21 cellular contexts compared by ENCODE assay signal in the genomic region with DNA sequence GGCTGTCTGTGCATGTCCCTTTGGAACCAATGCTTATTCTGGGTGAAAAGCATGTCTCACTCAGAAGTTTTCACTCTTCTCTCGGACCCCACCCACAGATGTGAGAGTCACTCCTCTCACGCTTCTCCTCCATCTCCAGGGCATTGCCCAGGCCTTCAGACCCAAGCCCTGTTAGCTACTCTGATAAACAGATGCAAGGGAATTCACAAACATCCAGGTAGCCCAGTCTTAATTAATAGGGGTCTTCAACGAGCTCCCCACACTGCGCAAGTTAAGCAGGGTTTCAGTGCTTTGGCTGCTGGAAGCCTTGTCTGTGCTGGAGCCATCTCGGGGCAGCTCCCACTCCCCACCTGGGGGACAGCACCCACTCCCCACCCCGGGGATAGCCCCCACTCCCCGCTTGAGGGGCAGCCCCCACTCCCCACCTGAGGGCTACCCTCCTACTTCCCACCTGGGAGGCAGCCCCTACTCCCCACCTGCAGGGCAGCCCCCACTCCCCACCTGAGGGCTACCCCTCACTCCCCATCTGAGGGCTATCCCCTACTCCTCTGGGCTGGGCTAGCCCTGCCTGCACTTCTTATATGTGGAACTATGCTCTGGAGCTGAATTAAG. TPM values are rescaled to one million over a fixed set of nuclear protein-coding genes. Genes with fewer than 3 reads are reported as not detected.
DNase-seq lines count a peak whose midpoint lies in the region; ATAC-seq and TF ChIP-seq lines count a peak whose summit lies in the region.
"Had no signal": no experiment of that assay in that cellular context is flagged by ENCODE, and none has a peak within 500 bp of the region (broad histone marks: within the 10 kb centered on the region; RNA-seq: fewer than 3 reads in every experiment).

No MANE protein-coding gene starts in this region.

- intact Hi-C loops in left ventricle myocardium inferior (cut with micrococcal nuclease): no loop called here
- intact Hi-C loops in cardiac septum (cut with DNase I): loop anchor here (5.0 kb wide), 1 partner anchor 92 kb away; no protein-coding TSS in a partner anchor
- intact Hi-C loops in esophagus squamous epithelium (cut with DNase I): no loop called here

- H3K4me2 ChIP-seq in osteoblast (ENCODE audit: insufficient read depth, low read length): no peak overlapping the region

- H3K27ac ChIP-seq in left ventricle myocardium inferior (replicated peaks) (peak overlapping the region; percentile 93), esophagus squamous epithelium (peak overlapping the region in 3 of 4 donors; percentile 4 to 85 (median 78)), osteoblast (ENCODE audit: low read depth, low read length) (peak overlapping the region; percentile 91), upper lobe of left lung (peak overlapping the region; percentile 11 to 91 (median 84)), tibial nerve (peak overlapping the region in 2 of 4 donors; percentile 22 to 83)

- H3K9me3 ChIP-seq in left ventricle myocardium inferior (replicated peaks) (no peaks in the 10 kb centered on the region), esophagus squamous epithelium (no peaks in the 10 kb centered on the region), osteoblast (ENCODE audit: low read depth, low read length) (no peaks in the 10 kb centered on the region), upper lobe of left lung (no peaks in the 10 kb centered on the region), tibial nerve (no peaks in the 10 kb centered on the region)

- DNase-seq in left ventricle myocardium inferior: no peak
- no peak for DNase-seq in cardiac septum (ENCODE audit: low spot score)
- no peak for DNase-seq in esophagus squamous epithelium (lab: John Stamatoyannopoulos, UW)
- DNase-seq in osteoblast (ENCODE audit: insufficient read length, low spot score, missing footprints): no peak
- DNase-seq in upper lobe of left lung: peak in 1 of 2 donors; percentile 52
- no peak for DNase-seq in tibial nerve (ENCODE audit: low spot score in 2 of 2)
- no peak for DNase-seq in NCI-H187 treated with DMSO at 0.1 percent for 48 hours (lab: John Stamatoyannopoulos, UW)
- DNase-seq: aorta; cerebellar nuclear complex; COR-L47; hippocampal formation; Kasumi-1; natural killer cell; NCI-H1092; NCI-H2081; stimulated activated CD4-positive, alpha-beta T cell treated with anti-CD3 and anti-CD28 coated beads, Interleukin-4, amount 100 ng/mL, for 1 hour; SW 1271 had no signal

- no peaks in the 10 kb centered on the region for H3K79me2 ChIP-seq in osteoblast (ENCODE audit: insufficient read depth, low read length)

- H2AFZ ChIP-seq in osteoblast (ENCODE audit: low read length): no peak overlapping the region

- H4K20me1 ChIP-seq in osteoblast (ENCODE audit: insufficient read depth, low read length): no peaks in the 10 kb centered on the region

- WGBS in esophagus squamous epithelium, 2 donors: 89 to 90% methylated on average over 2 to 7 of the region's 7 CpGs
- WGBS in upper lobe of left lung, 2 donors: 91 to 96% methylated on average over 6 of the region's 7 CpGs
- 87 to 91% methylated on average over 6 to 7 of the region's 7 CpGs for WGBS in tibial nerve, 2 donors

- TF ChIP-seq EP300 in upper lobe of left lung (IDR thresholded peaks at IDR 0.05): no peak
- TF ChIP-seq EP300 in tibial nerve (IDR thresholded peaks at IDR 0.05): no peak

- ATAC-seq in upper lobe of left lung (ENCODE audit: low FRiP score in 2 of 2) (no peak), HG03135 (IDR thresholded peaks at IDR 0.05; ENCODE audit: unreplicated experiment) (no peak)
- ATAC-seq: HCT116, natural killer cell had no signal

- no peaks in the 10 kb centered on the region for H3K36me3 ChIP-seq in left ventricle myocardium inferior
- no peaks in the 10 kb centered on the region for H3K36me3 ChIP-seq in esophagus squamous epithelium
- no peaks in the 10 kb centered on the region for H3K36me3 ChIP-seq in osteoblast (ENCODE audit: insufficient read depth, low read length)
- H3K36me3 ChIP-seq in upper lobe of left lung: no peaks in the 10 kb centered on the region
- peaks cover 0 to 3% (median 0%) of the 10 kb centered on the region in 3 donors for H3K36me3 ChIP-seq in tibial nerve

- TF ChIP-seq POLR2A in esophagus squamous epithelium (IDR thresholded peaks at IDR 0.05) (no peak), upper lobe of left lung (IDR thresholded peaks at IDR 0.05) (no peak), tibial nerve (IDR thresholded peaks at IDR 0.05) (no peak)

- H3K4me1 ChIP-seq in left ventricle myocardium inferior: peaks cover 69% of the 10 kb centered on the region
- peaks cover 0 to 12% (median 9%) of the 10 kb centered on the region in 3 donors for H3K4me1 ChIP-seq in esophagus squamous epithelium
- H3K4me1 ChIP-seq in osteoblast (ENCODE audit: insufficient read depth, low read length): peaks cover 30% of the 10 kb centered on the region
- peaks cover 22 to 34% (median 27%) of the 10 kb centered on the region in 4 donors for H3K4me1 ChIP-seq in upper lobe of left lung
- H3K4me1 ChIP-seq in tibial nerve: peaks cover 0 to 18% (median 2%) of the 10 kb centered on the region in 4 donors

- H3K27me3 ChIP-seq in left ventricle myocardium inferior (ENCODE audit: low read depth): no peaks in the 10 kb centered on the region
- no peaks in the 10 kb centered on the region for H3K27me3 ChIP-seq in esophagus squamous epithelium
- H3K27me3 ChIP-seq in osteoblast (ENCODE audit: insufficient read depth, low read length): no peaks in the 10 kb centered on the region
- no peaks in the 10 kb centered on the region for H3K27me3 ChIP-seq in upper lobe of left lung
- H3K27me3 ChIP-seq in tibial nerve: no peaks in the 10 kb centered on the region

- H3K4me3 ChIP-seq in left ventricle myocardium inferior: no peak overlapping the region
- no peak overlapping the region for H3K4me3 ChIP-seq in esophagus squamous epithelium
- H3K4me3 ChIP-seq in osteoblast (ENCODE audit: insufficient read depth, low read length): no peak overlapping the region
- no peak overlapping the region for H3K4me3 ChIP-seq in upper lobe of left lung
- H3K4me3 ChIP-seq in tibial nerve: no peak overlapping the region
- H3K4me3 ChIP-seq: smooth muscle cell had no signal

- TF ChIP-seq CTCF in left ventricle myocardium inferior (IDR thresholded peaks at IDR 0.05; ENCODE audit: borderline replicate concordance) (no peak), esophagus squamous epithelium (IDR thresholded peaks at IDR 0.05) (no peak), osteoblast (IDR thresholded peaks at IDR 0.05; ENCODE audit: extremely low read depth, low read depth, low read length) (no peak), upper lobe of left lung (IDR thresholded peaks at IDR 0.05) (no peak), tibial nerve (IDR thresholded peaks at IDR 0.05) (no peak)

RNA-seq across cellular contexts. Expression of a gene that starts 8.7 kb away (rescaled TPM):
- total RNA-seq in left ventricle myocardium inferior: 1.5 TPM
- 2.5 TPM for total RNA-seq in cardiac septum
- total RNA-seq in esophagus squamous epithelium: under 1 TPM in 3 of 4 donors, not detected in 1; 0.06 to 0.19 (median 0.13) TPM
- total RNA-seq in osteoblast: under 0.01 TPM in 2 replicates
- 1 to 10 TPM in 2 of 6 donors, under 1 TPM in 4; 0.46 to 4.8 (median 0.75) TPM for total RNA-seq in upper lobe of left lung
- total RNA-seq in tibial nerve: 1 to 10 TPM in 2 of 4 donors, under 1 TPM in 2; 0.44 to 8.4 (median 0.82) TPM
- total RNA-seq: A172 had no signal

RNA-seq across cellular contexts. Expression of a gene that starts 39.9 kb away (rescaled TPM):
- 26.4 TPM for total RNA-seq in left ventricle myocardium inferior
- 24.1 TPM for total RNA-seq in cardiac septum
- total RNA-seq in esophagus squamous epithelium: 10 to 100 TPM; 15.2 to 31.6 (median 24.0) TPM
- 17.1 and 19.9 TPM in 2 replicates for total RNA-seq in osteoblast
- total RNA-seq in upper lobe of left lung: 10 to 100 TPM; 24.2 to 38.8 (median 26.7) TPM
- total RNA-seq in tibial nerve: 10 to 100 TPM; 26.2 to 29.4 (median 27.8) TPM
